ENCODE assay signal across 11 cellular contexts in genomic region chr16:66366433-66367299, GRCh38. TPM values are rescaled to one million over a fixed set of nuclear protein-coding genes. Genes with fewer than 3 reads are reported as not detected.
DNase-seq lines count a peak whose midpoint lies in the region; ATAC-seq, FAIRE-seq and TF ChIP-seq lines count a peak whose summit lies in the region.
"Had no signal": no experiment of that assay in that cellular context is flagged by ENCODE, and none has a peak within 500 bp of the region (broad histone marks: within the 10 kb centered on the region; RNA-seq: fewer than 3 reads in every experiment).

Gene CDH5, plus strand, starts transcription at chr16:66366691. Its CDS starts 12,647 bp downstream, at chr16:66379338.

- no peak within 1 kb of the TSS for H2BK5ac ChIP-seq in mesendoderm (ENCODE audit: low read length)

- H3K56ac ChIP-seq in mesendoderm (ENCODE audit: low read length), result peak within 1 kb of the TSS; percentile 49

- H3K4me3 ChIP-seq in endothelial cell of umbilical vein (replicated peaks in 1 of 3; ENCODE audit: insufficient read depth in 1 of 3, low read depth in 1 of 3, low read length in 3 of 3) (peak within 1 kb of the TSS; percentile 61 to 90 (median 85)), mesendoderm (ENCODE audit: low read length) (no peak within 1 kb of the TSS), transverse colon (peak within 1 kb of the TSS in 2 of 4 donors; percentile 5 to 9), brain microvascular endothelial cell (ENCODE audit: low read depth, low read length) (no peak within 1 kb of the TSS)

- H2BK15ac ChIP-seq in mesendoderm (replicated peaks; ENCODE audit: low read depth), result no peak within 1 kb of the TSS

- H3K9me3 Mint-ChIP-seq in activated CD4-positive, alpha-beta memory T cell treated with anti-CD3 and anti-CD28 coated beads for 36 hours, result no peaks in the 10 kb centered on the region
- H3K9me3 Mint-ChIP-seq: activated naive CD4-positive, alpha-beta T cell treated with anti-CD3 and anti-CD28 coated beads, Interleukin-2, amount 50 U/mL, for 72 hours had no signal

- ATAC-seq in HG03432 (IDR thresholded peaks at IDR 0.05; ENCODE audit: unreplicated experiment), result no peak
- ATAC-seq: activated naive CD4-positive, alpha-beta T cell treated with anti-CD3 and anti-CD28 coated beads, Interleukin-2, amount 50 U/mL, for 72 hours; Panc1 had no signal

- intact Hi-C loops in endothelial cell of umbilical vein (cut with micrococcal nuclease) (loop anchor here (1.0 kb wide), 1 partner anchor 16 kb away; no protein-coding TSS in a partner anchor), transverse colon (cut with DNase I; ENCODE audit: low total_unique reads) (no loop called here)
- intact Hi-C loops in activated CD4-positive, alpha-beta memory T cell treated with anti-CD3 and anti-CD28 coated beads for 36 hours (cut with micrococcal nuclease), result no loop called here

- no peak within 1 kb of the TSS for H2AFZ ChIP-seq in endothelial cell of umbilical vein (ENCODE audit: low read depth, low read length)

- H4K8ac ChIP-seq in mesendoderm (ENCODE audit: low read depth, low read length), result no peak within 1 kb of the TSS

- CTCF ChIA-PET in endothelial cell of umbilical vein (lab: Charles Lee), result interaction anchor here (1.3 to 9.6 kb wide), 7 partner anchors 9 to 149 kb away, joined by 3 to 126 read pairs (median 7); no protein-coding TSS in a partner anchor
- CTCF ChIA-PET in activated CD4-positive, alpha-beta memory T cell treated with anti-CD3 and anti-CD28 coated beads for 36 hours (lab: Charles Lee), result interaction anchor here (1.1 to 2.5 kb wide), 3 partner anchors 9 to 24 kb away, joined by 3 to 8 read pairs (median 3); no protein-coding TSS in a partner anchor

- no peak within 1 kb of the TSS for H2AK5ac ChIP-seq in mesendoderm (ENCODE audit: low read length)

- peak; percentile 69 for DNase-seq in UCSD-AML1 (lab: John Stamatoyannopoulos, UW; ENCODE audit: unreplicated experiment)
- DNase-seq in endothelial cell of umbilical vein (ENCODE audit: low read depth, low spot score), result peak; percentile 90
- DNase-seq in mesendoderm, result no peak
- DNase-seq in transverse colon, result peak; percentile 19
- no peak for DNase-seq in activated CD4-positive, alpha-beta memory T cell treated with anti-CD3 and anti-CD28 coated beads for 36 hours
- DNase-seq in brain microvascular endothelial cell, result no peak
- DNase-seq: activated CD4-positive, CD25-positive, alpha-beta regulatory T cell treated with anti-CD3 and anti-CD28 coated beads, Interleukin-2, amount 50 U/mL, for 72 hours; NCI-H1048 had no signal

- no peaks in the 10 kb centered on the region for H4K20me1 ChIP-seq in endothelial cell of umbilical vein (replicated peaks; ENCODE audit: control insufficient read depth, extremely low read depth, insufficient read depth, low read length)

- H4K5ac ChIP-seq in mesendoderm (ENCODE audit: low read length), result no peak within 1 kb of the TSS

- H3K27ac ChIP-seq in endothelial cell of umbilical vein (ENCODE audit: insufficient read depth, low read depth, low read length) (peak within 1 kb of the TSS; percentile 99), mesendoderm (ENCODE audit: low read depth, low read length) (no peak within 1 kb of the TSS), transverse colon (peak within 1 kb of the TSS; percentile 27 to 62 (median 46)), brain microvascular endothelial cell (no peak within 1 kb of the TSS)

- no peak within 1 kb of the TSS for H3K4ac ChIP-seq in mesendoderm (ENCODE audit: low read depth, low read length)

- peaks cover 60% of the 10 kb centered on the region for H3K79me2 ChIP-seq in endothelial cell of umbilical vein (ENCODE audit: control insufficient read depth, insufficient read depth, low read length)
- H3K79me2 ChIP-seq in mesendoderm (ENCODE audit: control insufficient read depth, insufficient read depth, low read length), result no peaks in the 10 kb centered on the region

- WGBS in mesendoderm (ENCODE audit: extremely low coverage, insufficient coverage, low lambda C conversion rate), result no CpG with 5 or more reads among the region's 25 CpGs
- 59% methylated on average over 25 of the region's 25 CpGs; no CpG with 5 or more reads in 1 of the 2 donors for WGBS in transverse colon (ENCODE audit: low coverage in 1 of 2), 2 donors

- H3K27me3 ChIP-seq in endothelial cell of umbilical vein (ENCODE audit: control insufficient read depth in 2 of 2, insufficient read depth in 2 of 2, low read length in 2 of 2) (no peaks in the 10 kb centered on the region), mesendoderm (ENCODE audit: insufficient read depth, low read length, poor library complexity) (no peaks in the 10 kb centered on the region), transverse colon (peaks cover 6% of the 10 kb centered on the region), brain microvascular endothelial cell (replicated peaks) (no peaks in the 10 kb centered on the region)

- H3K23ac ChIP-seq in mesendoderm (ENCODE audit: low read length), result no peak within 1 kb of the TSS

- no peaks in the 10 kb centered on the region for H3K9me1 ChIP-seq in endothelial cell of umbilical vein (replicated peaks; ENCODE audit: control insufficient read depth, extremely low read depth, insufficient read depth, low read length)

- H3K79me1 ChIP-seq in mesendoderm (ENCODE audit: low read length), result no peaks in the 10 kb centered on the region

- no peak within 1 kb of the TSS for H3K18ac ChIP-seq in mesendoderm (ENCODE audit: low read length)

- TF ChIP-seq POLR2A in endothelial cell of umbilical vein (IDR thresholded peaks at IDR 0.05; ENCODE audit: low read depth, low read length) (peak; percentile 99), transverse colon (IDR thresholded peaks at IDR 0.05) (no peak)

- H3K4me1 Mint-ChIP-seq in activated CD4-positive, alpha-beta memory T cell treated with anti-CD3 and anti-CD28 coated beads for 36 hours (ENCODE audit: low read depth), result no peaks in the 10 kb centered on the region

- peaks cover 14% of the 10 kb centered on the region in 2 experiments for H3K36me3 ChIP-seq in endothelial cell of umbilical vein (ENCODE audit: control insufficient read depth in 2 of 2, extremely low read depth in 1 of 2, insufficient read depth in 2 of 2, low read length in 2 of 2)
- no peaks in the 10 kb centered on the region for H3K36me3 ChIP-seq in mesendoderm (ENCODE audit: control insufficient read depth, insufficient read depth, low read length)
- H3K36me3 ChIP-seq in transverse colon, result no peaks in the 10 kb centered on the region
- no peaks in the 10 kb centered on the region for H3K36me3 ChIP-seq in brain microvascular endothelial cell (replicated peaks)

- H3K36me3 Mint-ChIP-seq in activated CD4-positive, alpha-beta memory T cell treated with anti-CD3 and anti-CD28 coated beads for 36 hours, result no peaks in the 10 kb centered on the region
- H3K36me3 Mint-ChIP-seq: activated naive CD4-positive, alpha-beta T cell treated with anti-CD3 and anti-CD28 coated beads, Interleukin-2, amount 50 U/mL, for 72 hours had no signal

- in situ Hi-C loops in transverse colon (cut with MboI; ENCODE audit: low pct_ligation_motif_present in 1 of 4, low pct_unique_long_range_greater_than_20kb in 1 of 4, low sequenced_read_pairs in 3 of 4), result no loop called here
- in situ Hi-C loops in brain microvascular endothelial cell (cut with HindIII; ENCODE audit: low pct_ligation_motif_present, low sequenced_read_pairs), result no loop called here

- H3K4me3 Mint-ChIP-seq in activated CD4-positive, alpha-beta memory T cell treated with anti-CD3 and anti-CD28 coated beads for 36 hours, result no peak within 1 kb of the TSS

- H2BK120ac ChIP-seq in mesendoderm (ENCODE audit: low read depth, low read length), result no peak within 1 kb of the TSS

- dilution Hi-C loops in endothelial cell of umbilical vein (cut with MboI; ENCODE audit: extremely low pct_ligation_motif_present, low sequenced_read_pairs), result no loop called here

- TF ChIP-seq CTCF in endothelial cell of umbilical vein (IDR thresholded peaks at IDR 0.05; ENCODE audit: extremely low read depth in 1 of 2, insufficient read depth in 1 of 2, low read depth in 1 of 2, low read length in 2 of 2) (no peak), transverse colon (IDR thresholded peaks at IDR 0.05) (no peak), brain microvascular endothelial cell (IDR thresholded peaks at IDR 0.05; ENCODE audit: low read depth, low read length, missing control alignments) (no peak)

- peak; percentile 83 for FAIRE-seq in endothelial cell of umbilical vein (lab: Jason Lieb, UNC)

- H3K9ac ChIP-seq in endothelial cell of umbilical vein (replicated peaks; ENCODE audit: extremely low read depth, insufficient read depth, low read length), result peak within 1 kb of the TSS; percentile 98
- no peak within 1 kb of the TSS for H3K9ac ChIP-seq in mesendoderm (ENCODE audit: low read length)

- H3K27me3 Mint-ChIP-seq in activated CD4-positive, alpha-beta memory T cell treated with anti-CD3 and anti-CD28 coated beads for 36 hours, result peaks cover 34% of the 10 kb centered on the region

- H3K4me1 ChIP-seq in endothelial cell of umbilical vein (ENCODE audit: control insufficient read depth, extremely low read depth, insufficient read depth, low read length) (peaks cover 81% of the 10 kb centered on the region), mesendoderm (ENCODE audit: control insufficient read depth, low read depth, low read length) (peaks cover 8% of the 10 kb centered on the region), transverse colon (peaks cover 3 to 22% (median 8%) of the 10 kb centered on the region in 4 donors)

- POLR2A ChIA-PET in endothelial cell of umbilical vein (lab: Charles Lee), result interaction anchor here (0.6 to 5.4 kb wide), 6 partner anchors 8 to 20 kb away, joined by 3 to 53 read pairs (median 9); no protein-coding TSS in a partner anchor
- POLR2A ChIA-PET in activated CD4-positive, alpha-beta memory T cell treated with anti-CD3 and anti-CD28 coated beads for 36 hours (lab: Charles Lee), result no interaction called here

- no peak within 1 kb of the TSS for H3K27ac Mint-ChIP-seq in activated CD4-positive, alpha-beta memory T cell treated with anti-CD3 and anti-CD28 coated beads for 36 hours
- H3K27ac Mint-ChIP-seq: activated naive CD4-positive, alpha-beta T cell treated with anti-CD3 and anti-CD28 coated beads, Interleukin-2, amount 50 U/mL, for 72 hours had no signal

- TF ChIP-seq EP300 in transverse colon (IDR thresholded peaks at IDR 0.05; ENCODE audit: low read depth), result no peak

- no peaks in the 10 kb centered on the region for H3K9me3 ChIP-seq in endothelial cell of umbilical vein (replicated peaks; ENCODE audit: control insufficient read depth, insufficient read depth, low read length)
- no peaks in the 10 kb centered on the region for H3K9me3 ChIP-seq in transverse colon

- H3K4me2 ChIP-seq in endothelial cell of umbilical vein (ENCODE audit: insufficient read depth, low read length) (peak within 1 kb of the TSS; percentile 92), mesendoderm (ENCODE audit: low read length) (no peak within 1 kb of the TSS)

- TSS peak; percentile 61 for BruUV-seq in endothelial cell of umbilical vein (replicated peaks; lab: Mats Ljungman, UMichigan)

RNA-seq across cellular contexts. Expression of gene CDH5, which starts in this region (rescaled TPM):
- total RNA-seq in endothelial cell of umbilical vein (765 and 804 TPM in 2 replicates), transverse colon (10 to 100 TPM in 1 of 4 donors, 1 to 10 TPM in 3; 6.0 to 18.1 (median 6.8) TPM)
- polyA plus RNA-seq in endothelial cell of umbilical vein, result 815 and 836 TPM in 2 replicates
- polyA plus RNA-seq in endothelial cell of umbilical vein (2011; cell fraction: cytosol; rRNA removed), result 612 and 674 TPM in 2 replicates
- 968 and 1,022 TPM in 2 replicates for polyA plus RNA-seq in endothelial cell of umbilical vein (2011; cell fraction: nucleus; rRNA removed)
- 660 and 706 TPM in 2 replicates for polyA plus RNA-seq in endothelial cell of umbilical vein (2012)
- polyA minus RNA-seq in endothelial cell of umbilical vein, result 1,106 and 1,227 TPM in 2 replicates
- polyA minus RNA-seq in endothelial cell of umbilical vein (2011; cell fraction: cytosol; rRNA and poly(A)+ RNA removed), result 1.3 TPM
- 678 and 739 TPM in 2 replicates for polyA minus RNA-seq in endothelial cell of umbilical vein (2011; cell fraction: nucleus; rRNA and poly(A)+ RNA removed)
- 0.06 TPM for polyA plus RNA-seq in mesendoderm (2013, experiment 1 of 2)
- polyA plus RNA-seq in mesendoderm (2013, experiment 2 of 2), result 0.07 TPM
- total RNA-seq in activated CD4-positive, alpha-beta memory T cell treated with anti-CD3 and anti-CD28 coated beads for 36 hours, result not detected
- total RNA-seq: activated naive CD4-positive, alpha-beta T cell treated with anti-CD3 and anti-CD28 coated beads, Interleukin-2, amount 50 U/mL, for 72 hours had no signal

Comparison
In these comparisons a context has a peak if more than half of its experiments do, and no peak if none do; other contexts are left out.
1. RNA of gene CDH5 (total RNA-seq): 765 to 804 TPM in endothelial cell of umbilical vein; 6.0 to 18.1 TPM in transverse colon and not detected in activated CD4-positive, alpha-beta memory T cell treated with anti-CD3 and anti-CD28 coated beads for 36 hours; every median in the first group is over 10 times any median in the second.
2. DNase-seq: peak in UCSD-AML1 (single experiment), endothelial cell of umbilical vein (single experiment) and transverse colon (single experiment); none in mesendoderm (single experiment), activated CD4-positive, alpha-beta memory T cell treated with anti-CD3 and anti-CD28 coated beads for 36 hours (single experiment) and brain microvascular endothelial cell (single experiment).
3. H3K27ac ChIP-seq: peak in endothelial cell of umbilical vein (single experiment) and transverse colon (4 of 4); none in mesendoderm (single experiment) and brain microvascular endothelial cell (single experiment).
4. H3K4me3 ChIP-seq: peak in endothelial cell of umbilical vein (3 of 3); none in mesendoderm (single experiment) and brain microvascular endothelial cell (single experiment).